ENCODE assay signal across 18 cellular contexts in the genomic region with DNA sequence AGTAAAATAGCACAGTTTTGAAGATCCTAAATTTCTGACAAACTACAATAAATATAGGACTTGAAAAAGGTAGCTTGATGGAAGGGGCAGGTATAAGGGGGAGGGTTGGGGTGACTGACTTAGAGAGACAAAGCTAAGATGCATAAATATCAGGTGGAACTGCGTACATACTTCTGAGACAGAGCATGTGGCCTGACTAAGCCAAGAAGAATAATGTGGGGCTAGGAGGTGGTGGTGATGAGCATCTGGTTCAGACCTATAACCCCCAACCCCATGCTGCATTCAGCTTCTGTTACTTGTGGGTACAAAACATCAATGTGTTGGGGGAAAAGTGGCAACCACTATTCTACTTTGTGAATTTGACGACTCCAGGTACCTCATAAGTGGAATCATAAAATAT.
"Had no signal": no experiment of that assay in that cellular context is flagged by ENCODE, and none has a peak within 500 bp of the region (broad histone marks: within the 10 kb centered on the region; RNA-seq: fewer than 3 reads in every experiment).

No MANE protein-coding gene starts in this region.

- H3K4me3 Mint-ChIP-seq: neural progenitor cell; T-helper 1 cell treated with Interleukin-12 subunit alpha and Interleukin-12 subunit beta and Interleukin-4 antibody, amounts not matched to agents 30 μg/mL and 1 μg/mL, for 36 hours had no signal

- H3K27ac ChIP-seq: ascending aorta, neural progenitor cell, psoas muscle, tibial artery, vagina had no signal

- H3K9me3 Mint-ChIP-seq: T-helper 1 cell treated with Interleukin-12 subunit alpha and Interleukin-12 subunit beta and Interleukin-4 antibody, amounts not matched to agents 30 μg/mL and 1 μg/mL, for 36 hours had no signal

- DNase-seq: activated CD4-positive, alpha-beta T cell treated with anti-CD3 and anti-CD28 coated beads, Interleukin-2, amount 50 U/mL, for 1 hour; cerebellar nuclear complex; cortex of kidney; hypothalamus; kidney; midbrain; psoas muscle; right cardiac atrium; stimulated activated CD4-positive, alpha-beta T cell treated with anti-CD3 and anti-CD28 coated beads, Interleukin-2, amount 100 ng/mL, for 24 hours; stimulated activated naive CD4-positive, alpha-beta T cell treated with Interleukin-2 at 50 U/mL for 16 hours; tibial artery had no signal

- H3K27me3 ChIP-seq: ascending aorta, neural progenitor cell, tibial artery, vagina had no signal

- H3K9me3 ChIP-seq: psoas muscle, tibial artery, vagina had no signal

- H3K36me3 ChIP-seq: ascending aorta, neural progenitor cell, tibial artery, vagina had no signal

- FAIRE-seq: frontal cortex, kidney had no signal

- H3K4me3 ChIP-seq: ascending aorta, neural progenitor cell, psoas muscle, tibial artery, vagina had no signal

- H3K27ac Mint-ChIP-seq: neural progenitor cell; T-helper 1 cell treated with Interleukin-12 subunit alpha and Interleukin-12 subunit beta and Interleukin-4 antibody, amounts not matched to agents 30 μg/mL and 1 μg/mL, for 36 hours had no signal

- ATAC-seq: activated CD4-positive, CD25-positive, alpha-beta regulatory T cell treated with anti-CD3 and anti-CD28 coated beads, Interleukin-2, amount 50 U/mL, for 24 hours; left lobe of liver; psoas muscle; right cardiac atrium had no signal

- H3K9ac ChIP-seq: neural progenitor cell had no signal
